ENCODE assay signal across 6 cellular contexts in the genomic region with DNA sequence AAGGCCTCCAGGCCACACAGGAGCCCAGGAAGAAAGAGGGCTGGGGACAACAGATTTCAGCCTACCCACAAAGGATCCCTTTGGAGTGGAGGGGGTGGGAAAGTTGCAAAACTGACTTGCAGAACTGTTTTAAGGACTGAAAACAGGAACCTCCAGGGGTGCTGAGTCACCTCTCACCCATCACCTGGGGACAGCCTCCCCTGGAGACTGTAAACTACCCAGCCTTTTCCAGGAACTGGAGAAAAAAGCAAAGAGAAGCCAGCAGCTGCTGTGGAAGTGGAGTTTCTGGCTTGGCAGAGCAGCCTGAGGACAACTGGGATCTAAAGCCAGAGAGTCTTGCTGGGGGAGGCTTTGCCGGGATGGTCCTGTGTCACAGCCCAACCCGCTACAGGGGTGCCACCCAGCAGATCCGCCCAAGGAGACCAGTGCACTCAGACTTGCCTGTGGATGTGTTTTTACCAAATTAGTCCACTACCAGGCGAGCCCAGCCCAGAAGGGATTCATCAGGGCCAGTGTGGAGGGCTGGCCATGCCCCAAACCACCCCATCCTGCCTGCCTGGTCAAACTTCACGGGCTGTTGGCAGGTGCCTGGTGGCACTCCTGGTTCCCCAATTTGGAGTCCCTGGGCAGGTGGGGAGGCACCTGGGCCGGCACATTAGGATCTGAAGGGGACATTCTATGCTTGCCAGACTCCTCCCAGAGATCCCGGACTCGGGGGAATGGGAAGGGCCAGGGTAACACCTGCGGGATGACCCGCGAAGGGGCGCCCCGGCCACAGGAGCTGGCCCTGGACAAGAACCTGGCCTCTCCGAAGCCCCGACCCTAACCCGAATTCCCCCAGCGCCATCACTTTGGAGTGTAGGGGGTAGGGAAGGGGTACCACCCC. TPM values are rescaled to one million over a fixed set of nuclear protein-coding genes. Genes with fewer than 3 reads are reported as not detected.
DNase-seq lines count a peak whose midpoint lies in the region; ATAC-seq and TF ChIP-seq lines count a peak whose summit lies in the region.

No MANE protein-coding gene starts in this region.

- no peak for ATAC-seq in naive thymus-derived CD8-positive, alpha-beta T cell
- ATAC-seq in GM21367 (IDR thresholded peaks at IDR 0.05; ENCODE audit: unreplicated experiment) (no peak), HG02938 (IDR thresholded peaks at IDR 0.05; ENCODE audit: unreplicated experiment) (no peak)

- H3K27ac Mint-ChIP-seq in naive thymus-derived CD8-positive, alpha-beta T cell = peak overlapping the region in 4 of 10 donors; percentile 14 to 58 (median 28)

- in situ Hi-C loops in astrocyte of the spinal cord (cut with HindIII; ENCODE audit: low sequenced_read_pairs) = no loop called here

- H3K9me3 Mint-ChIP-seq in naive thymus-derived CD8-positive, alpha-beta T cell = no peaks in the 10 kb centered on the region

- H3K4me1 ChIP-seq in HUES64 (ENCODE audit: insufficient read depth, low read length) = 0 out of 2 replicates have a peak, but pooled peaks cover 5% of the 10 kb centered on the region

- no peaks in the 10 kb centered on the region for H3K27me3 Mint-ChIP-seq in naive thymus-derived CD8-positive, alpha-beta T cell

- H3K9me3 ChIP-seq in HUES64 (ENCODE audit: insufficient read depth, low read depth, low read length) = no peaks in the 10 kb centered on the region

- H3K36me3 ChIP-seq in HUES64 (ENCODE audit: insufficient read depth, low read length) = peaks cover 21% of the 10 kb centered on the region

- H3K9ac ChIP-seq in HUES64 (ENCODE audit: low read depth, low read length) = peak overlapping the region; percentile 37

- H3K4me1 Mint-ChIP-seq in naive thymus-derived CD8-positive, alpha-beta T cell = peaks cover 0 to 24% (median 15%) of the 10 kb centered on the region in 4 donors

- H3K27me3 ChIP-seq in HUES64 (ENCODE audit: insufficient read depth, low read length) = peaks cover 5% of the 10 kb centered on the region; the same call in 1 of the 2 replicates

- POLR2A ChIA-PET in naive thymus-derived CD8-positive, alpha-beta T cell (lab: Charles Lee) = interaction anchor here (0.6 to 2.0 kb wide), 5 partner anchors 14 to 213 kb away, joined by 4 to 20 read pairs (median 5); partner anchors contain the start of genes FAHD1, HAGH, RPS2 and TRAF7

- H3K36me3 Mint-ChIP-seq in naive thymus-derived CD8-positive, alpha-beta T cell = peaks cover 0 to 9% (median under 1%) of the 10 kb centered on the region in 3 donors

- peak overlapping the region; percentile 78 to 92 (median 86) for H3K4me3 Mint-ChIP-seq in naive thymus-derived CD8-positive, alpha-beta T cell

- 34% methylated on average over 14 of the region's 17 CpGs for WGBS in HUES64

- no peak overlapping the region for H3K27ac ChIP-seq in HUES64 (ENCODE audit: low read depth, low read length)

- peak overlapping the region; percentile 71 for H3K4me3 ChIP-seq in HUES64 (ENCODE audit: low read length)
- H3K4me3 ChIP-seq in astrocyte of the spinal cord (ENCODE audit: low read depth, low read length) = peak overlapping the region; percentile 86

- DNase-seq in astrocyte of the spinal cord (ENCODE audit: low read depth, low spot score) = no peak
- DNase-seq in naive thymus-derived CD8-positive, alpha-beta T cell = no peak
- DNase-seq in activated CD8-positive, alpha-beta memory T cell treated with anti-CD3 and anti-CD28 coated beads, Interleukin-2, amount 50 U/mL, for 4 hours = no peak

- no peak for TF ChIP-seq CTCF in astrocyte of the spinal cord (IDR thresholded peaks at IDR 0.05; ENCODE audit: low read depth, low read length)

RNA-seq across cellular contexts. Expression of gene MSRB1, which starts 0.8 kb away (rescaled TPM):
- polyA plus RNA-seq in HUES64 (2013, experiment 1 of 2) = 30.4 TPM
- 27.3 TPM for polyA plus RNA-seq in HUES64 (2013, experiment 2 of 2)
- total RNA-seq in naive thymus-derived CD8-positive, alpha-beta T cell = 1 to 10 TPM; 9.9 to 10.0 TPM
- 10 to 100 TPM; 13.9 to 19.1 (median 16.2) TPM for polyA plus RNA-seq in naive thymus-derived CD8-positive, alpha-beta T cell

RNA-seq across cellular contexts. Expression of gene RPL3L, which starts 12.3 kb away (rescaled TPM):
- polyA plus RNA-seq in HUES64 (2013, experiment 1 of 2) = 0.10 TPM
- 0.51 TPM for polyA plus RNA-seq in HUES64 (2013, experiment 2 of 2)
- total RNA-seq in naive thymus-derived CD8-positive, alpha-beta T cell = not detected
- not detected for polyA plus RNA-seq in naive thymus-derived CD8-positive, alpha-beta T cell

RNA-seq across cellular contexts. Expression of gene NDUFB10, which starts 17.2 kb away (rescaled TPM):
- polyA plus RNA-seq in HUES64 (2013, experiment 1 of 2) = 176 TPM
- 181 TPM for polyA plus RNA-seq in HUES64 (2013, experiment 2 of 2)
- 10 to 100 TPM; 62.5 to 65.6 TPM for total RNA-seq in naive thymus-derived CD8-positive, alpha-beta T cell
- polyA plus RNA-seq in naive thymus-derived CD8-positive, alpha-beta T cell = 100 to 1,000 TPM; 180 to 217 (median 187) TPM

RNA-seq across cellular contexts. Expression of gene RPS2, which starts 22.5 kb away (rescaled TPM):
- polyA plus RNA-seq in HUES64 (2013, experiment 1 of 2) = 4,246 TPM
- polyA plus RNA-seq in HUES64 (2013, experiment 2 of 2) = 4,382 TPM
- total RNA-seq in naive thymus-derived CD8-positive, alpha-beta T cell = 1,000 to 10,000 TPM; 3,016 to 3,025 TPM
- 1,000 to 10,000 TPM; 6,506 to 7,644 (median 7,481) TPM for polyA plus RNA-seq in naive thymus-derived CD8-positive, alpha-beta T cell

RNA-seq across cellular contexts. Expression of gene HS3ST6, which starts 24.0 kb away (rescaled TPM):
- 0.25 TPM for polyA plus RNA-seq in HUES64 (2013, experiment 1 of 2)
- not detected for polyA plus RNA-seq in HUES64 (2013, experiment 2 of 2)
- not detected for total RNA-seq in naive thymus-derived CD8-positive, alpha-beta T cell
- polyA plus RNA-seq in naive thymus-derived CD8-positive, alpha-beta T cell = not detected
